ENCODE assay signal across 8 cellular contexts in the genomic region with DNA sequence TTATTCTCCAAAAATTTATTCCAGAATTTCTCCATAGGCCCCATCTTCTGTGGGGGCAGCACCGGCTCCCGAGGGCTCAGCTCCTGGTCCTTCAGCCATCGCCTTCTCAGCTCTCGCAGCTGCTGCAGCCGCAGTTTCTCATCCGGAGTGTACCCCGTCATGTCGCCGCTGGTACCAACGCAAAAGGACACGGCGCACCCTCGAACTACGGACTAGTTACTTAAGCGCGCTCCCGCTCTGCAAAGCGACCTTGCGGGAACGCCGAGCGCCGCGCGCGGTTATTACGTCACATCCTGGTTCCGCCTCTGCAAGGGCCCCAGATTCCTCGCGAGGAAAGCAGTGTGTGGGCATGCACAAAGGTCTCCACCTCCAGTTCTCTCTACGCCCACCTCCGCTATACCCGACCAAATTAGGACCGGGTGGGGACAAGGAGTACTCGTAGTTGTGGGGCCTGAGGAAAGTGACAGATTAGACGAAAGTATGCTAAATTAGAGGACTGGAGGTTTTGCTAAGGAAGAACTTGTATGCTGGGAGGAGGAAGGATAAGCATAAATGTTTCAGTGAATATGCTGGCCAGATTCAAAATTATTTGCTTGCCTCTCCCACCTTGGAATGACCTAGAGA. TPM values are rescaled to one million over a fixed set of nuclear protein-coding genes. Genes with fewer than 3 reads are reported as not detected.
DNase-seq lines count a peak whose midpoint lies in the region; ATAC-seq, FAIRE-seq and TF ChIP-seq lines count a peak whose summit lies in the region.

A gene (minus strand): TSS at position 260 of the 624 bp plus-strand sequence. CDS start 99 bp downstream, at position 161.

- H3K9me3 ChIP-seq in kidney (ENCODE audit: control insufficient read depth in 1 of 2, low read length in 2 of 2), result no peaks in the 10 kb centered on the region

- peak; percentile 80 for ATAC-seq in GM19043 (IDR thresholded peaks at IDR 0.05; ENCODE audit: low read depth, unreplicated experiment)
- ATAC-seq in HG03378 (IDR thresholded peaks at IDR 0.05; ENCODE audit: unreplicated experiment), result peak; percentile 82

- no peak for FAIRE-seq in kidney (lab: Jason Lieb, UNC)

- intact Hi-C loops in kidney (cut with DNase I), result no loop called here

- H3K4me3 ChIP-seq in kidney (ENCODE audit: low read length in 2 of 2), result peak within 1 kb of the TSS; percentile 92 to 97

- peak within 1 kb of the TSS; percentile 77 to 85 for H3K27ac ChIP-seq in kidney (ENCODE audit: low read depth in 2 of 2, low read length in 2 of 2)

- peak within 1 kb of the TSS; percentile 75 to 96 for H3K9ac ChIP-seq in kidney (ENCODE audit: low read length in 2 of 2)

- DNase-seq in AG09319 (ENCODE audit: extremely low read depth, low read depth) (peak; percentile 60), NCI-H460 (ENCODE audit: extremely low read depth, low read depth) (peak; percentile 81), cerebellar nuclear complex (lab: John Stamatoyannopoulos, UW) (peak; percentile 42 to 57), kidney (peak; percentile 97)
- DNase-seq in activated CD4-positive, CD25-positive, alpha-beta regulatory T cell treated with anti-CD3 and anti-CD28 coated beads, Interleukin-2, amount 50 U/mL, for 72 hours, result peak; percentile 92
- peak; percentile 96 for DNase-seq in stimulated activated CD4-positive, alpha-beta T cell treated with anti-CD3 and anti-CD28 coated beads, Interleukin-15, amount 100 ng/mL, for 24 hours

- peaks cover 0 to 4% of the 10 kb centered on the region in 2 donors for H3K36me3 ChIP-seq in kidney (ENCODE audit: control insufficient read depth in 1 of 2, insufficient read depth in 2 of 2, low read length in 2 of 2)

- no peak; the same call in 1 of the 2 replicates for TF ChIP-seq CTCF in AG09319 (IDR thresholded peaks at IDR 0.05; ENCODE audit: low read depth, low read length)
- no peak for TF ChIP-seq CTCF in kidney (IDR thresholded peaks at IDR 0.05; ENCODE audit: borderline replicate concordance, extremely low read depth, insufficient read depth)

- H3K4me1 ChIP-seq in kidney (ENCODE audit: control insufficient read depth in 1 of 2, insufficient read depth in 1 of 2, low read depth in 1 of 2, low read length in 2 of 2), result peaks cover 3 to 5% of the 10 kb centered on the region in 2 donors

RNA-seq across cellular contexts. Expression of the gene that starts here (rescaled TPM):
- total RNA-seq in NCI-H460 (2014; rRNA removed; shearing (Covaris generic)), result 48.3 and 51.0 TPM in 2 replicates
- 30.2 and 34.7 TPM in 2 replicates for polyA plus RNA-seq in NCI-H460 (2014; cell fraction: nucleus; rRNA removed)
- 47.6 TPM for total RNA-seq in kidney
- 132 TPM for polyA plus RNA-seq in kidney (ENCODE audit: insufficient read depth, low read depth, low replicate concordance)

Comparison
In these comparisons a context has a peak if more than half of its experiments do, and no peak if none do; other contexts are left out.
1. Peak in every context shown above with its lines: DNase-seq, ATAC-seq, H3K4me3 ChIP-seq and H3K27ac ChIP-seq.